In genomic region chr6:118705799-118706481, GRCh38 we compare ENCODE assay signal across 1 cellular context.
TF ChIP-seq lines count a peak whose summit lies in the region.

No MANE protein-coding gene starts in this region.

TF ChIP-seq in GM12878, 131 proteins besides CTCF, POLR2A, EP300 and RAD21 (continued from another document):
- TF ChIP-seq PRDM15 (CRISPR knock-in tag; IDR thresholded peaks at IDR 0.05) (no peak), MTA2 (IDR thresholded peaks at IDR 0.05; ENCODE audit: low read depth) (0 out of 2 replicates have a peak, but pooled peaks have one; percentile 11), EGR1 (IDR thresholded peaks at IDR 0.05; ENCODE audit: borderline replicate concordance in 1 of 2, low read depth in 2 of 2, low read length in 2 of 2) (peak in 1 of 2 experiments; percentile 79; a peak in 2 of 3 replicates), DPF2 (IDR thresholded peaks at IDR 0.05) (no peak), SREBF1 (IDR thresholded peaks at IDR 0.05; ENCODE audit: low read length) (no peak), MEF2B (IDR thresholded peaks at IDR 0.05; ENCODE audit: partially characterized antibody, poor library complexity, severe bottlenecking) (peak; percentile 19), IKZF2 (IDR thresholded peaks at IDR 0.05) (0 out of 4 replicates have a peak, but pooled peaks have one; percentile 11 to 31), IKZF1 (conservative IDR thresholded peaks at IDR 0.05) (no peak), PBX3 (IDR thresholded peaks at IDR 0.05; ENCODE audit: insufficient replicate concordance, low read depth, low read length) (peak; percentile 49), MLLT1 (IDR thresholded peaks at IDR 0.05) (0 out of 2 replicates have a peak, but pooled peaks have one; percentile 22)
